Comparison of ENCODE assay signal across 23 cellular contexts in genomic region chr5:147713550-147714295, GRCh38.
DNase-seq lines count a peak whose midpoint lies in the region; ATAC-seq and TF ChIP-seq lines count a peak whose summit lies in the region.
"Had no signal": no experiment of that assay in that cellular context is flagged by ENCODE, and none has a peak within 500 bp of the region (broad histone marks: within the 10 kb centered on the region; RNA-seq: fewer than 3 reads in every experiment).

No MANE protein-coding gene starts in this region.

- H3K36me3 ChIP-seq in PC-3 (ENCODE audit: low read depth, low read length) (no peaks in the 10 kb centered on the region), OCI-LY7 (ENCODE audit: insufficient read depth, low read length) (no peaks in the 10 kb centered on the region)
- H3K36me3 ChIP-seq: left ventricle myocardium inferior, stomach, tibial artery had no signal

- peaks cover 12% of the 10 kb centered on the region for H3K4me1 ChIP-seq in PC-3 (ENCODE audit: insufficient read depth, low read length)
- H3K4me1 ChIP-seq in OCI-LY7 (ENCODE audit: insufficient read depth, low read length, poor library complexity, severe bottlenecking), result no peaks in the 10 kb centered on the region
- H3K4me1 ChIP-seq: left ventricle myocardium inferior, tibial artery had no signal

- no peaks in the 10 kb centered on the region for H3K79me2 ChIP-seq in PC-3 (ENCODE audit: low read length)
- no peaks in the 10 kb centered on the region for H3K79me2 ChIP-seq in OCI-LY7 (ENCODE audit: insufficient read depth, low read depth, low read length)

- H3K27me3 Mint-ChIP-seq in activated T-cell treated with anti-CD3 and anti-CD28 coated beads, Interleukin-2, amount 50 U/mL, for 72 hours (ENCODE audit: low read depth), result no peaks in the 10 kb centered on the region
- H3K27me3 Mint-ChIP-seq: activated naive CD8-positive, alpha-beta T cell treated with anti-CD3 and anti-CD28 coated beads, Interleukin-2, amount 10 ng/mL, durations not matched to agents 7 days and 5 days had no signal

- CTCF ChIA-PET in PC-3 (lab: Charles Lee) (no interaction called here), OCI-LY7 (lab: Charles Lee; ENCODE audit: unreplicated experiment) (no interaction called here)

- BruUV-seq in PC-3 (replicated peaks; lab: Mats Ljungman, UMichigan), result no TSS peak
- BruUV-seq in OCI-LY7 (replicated peaks; lab: Mats Ljungman, UMichigan), result no TSS peak

- H3F3A ChIP-seq in PC-3 (ENCODE audit: low read length, unreplicated experiment), result no peaks in the 10 kb centered on the region

- no peaks in the 10 kb centered on the region for H3K36me3 Mint-ChIP-seq in activated T-cell treated with anti-CD3 and anti-CD28 coated beads, Interleukin-2, amount 50 U/mL, for 72 hours (ENCODE audit: insufficient read depth in 2 of 2)
- H3K36me3 Mint-ChIP-seq: activated naive CD8-positive, alpha-beta T cell treated with anti-CD3 and anti-CD28 coated beads, Interleukin-2, amount 10 ng/mL, durations not matched to agents 7 days and 5 days had no signal

- no peaks in the 10 kb centered on the region for H3K9me3 ChIP-seq in PC-3 (ENCODE audit: low read length)
- H3K9me3 ChIP-seq in OCI-LY7 (ENCODE audit: low read length), result no peaks in the 10 kb centered on the region
- H3K9me3 ChIP-seq: left ventricle myocardium inferior, stomach, tibial artery had no signal

- peak overlapping the region in 1 of 2 donors; percentile 5 for H3K4me3 Mint-ChIP-seq in activated T-cell treated with anti-CD3 and anti-CD28 coated beads, Interleukin-2, amount 50 U/mL, for 72 hours
- H3K4me3 Mint-ChIP-seq: activated naive CD8-positive, alpha-beta T cell treated with anti-CD3 and anti-CD28 coated beads, Interleukin-2, amount 10 ng/mL, durations not matched to agents 7 days and 5 days; T-helper 1 cell treated with Interleukin-12 subunit alpha and Interleukin-12 subunit beta and Interleukin-4 antibody, amounts not matched to agents 30 μg/mL and 1 μg/mL, for 36 hours had no signal

- TF ChIP-seq CTCF in PC-3 (conservative IDR thresholded peaks at IDR 0.05; ENCODE audit: low read depth, low read length) (no peak), OCI-LY7 (conservative IDR thresholded peaks at IDR 0.05; ENCODE audit: low read length) (no peak)

- no peaks in the 10 kb centered on the region for H3K4me1 Mint-ChIP-seq in activated T-cell treated with anti-CD3 and anti-CD28 coated beads, Interleukin-2, amount 50 U/mL, for 72 hours (ENCODE audit: low read depth)
- H3K4me1 Mint-ChIP-seq: activated naive CD8-positive, alpha-beta T cell treated with anti-CD3 and anti-CD28 coated beads, Interleukin-2, amount 10 ng/mL, durations not matched to agents 7 days and 5 days had no signal

- POLR2A ChIA-PET in PC-3 (lab: Charles Lee; ENCODE audit: unreplicated experiment) (interaction anchor here (0.6 kb wide), 1 partner anchor 28 kb away, joined by 3 read pairs; no protein-coding TSS in a partner anchor), OCI-LY7 (lab: Charles Lee) (interaction anchor here (0.8 kb wide), 2 partner anchors 69 to 105 kb away, joined by 3 to 4 read pairs; partner anchors contain the start of gene JAKMIP2)

- H4K20me1 ChIP-seq in PC-3 (ENCODE audit: low read length), result no peaks in the 10 kb centered on the region
- no peaks in the 10 kb centered on the region for H4K20me1 ChIP-seq in OCI-LY7 (ENCODE audit: insufficient read depth, low read length)

- H3K27ac ChIP-seq in PC-3 (ENCODE audit: low read length) (no peak overlapping the region), OCI-LY7 (ENCODE audit: low read depth, low read length, poor library complexity, severe bottlenecking) (no peak overlapping the region)
- H3K27ac ChIP-seq: left ventricle myocardium inferior, skin epidermis, tibial artery had no signal

- H3K4me2 ChIP-seq in PC-3 (ENCODE audit: low read length) (peak overlapping the region; percentile 50), OCI-LY7 (ENCODE audit: low read length) (no peak overlapping the region)

- peak overlapping the region; percentile 2 for H3K27ac Mint-ChIP-seq in activated T-cell treated with anti-CD3 and anti-CD28 coated beads, Interleukin-2, amount 50 U/mL, for 72 hours
- H3K27ac Mint-ChIP-seq: activated naive CD8-positive, alpha-beta T cell treated with anti-CD3 and anti-CD28 coated beads, Interleukin-2, amount 10 ng/mL, durations not matched to agents 7 days and 5 days; T-helper 1 cell treated with Interleukin-12 subunit alpha and Interleukin-12 subunit beta and Interleukin-4 antibody, amounts not matched to agents 30 μg/mL and 1 μg/mL, for 36 hours had no signal

- no peaks in the 10 kb centered on the region for H3K9me3 Mint-ChIP-seq in activated T-cell treated with anti-CD3 and anti-CD28 coated beads, Interleukin-2, amount 50 U/mL, for 72 hours
- H3K9me3 Mint-ChIP-seq: activated naive CD8-positive, alpha-beta T cell treated with anti-CD3 and anti-CD28 coated beads, Interleukin-2, amount 10 ng/mL, durations not matched to agents 7 days and 5 days; T-helper 1 cell treated with Interleukin-12 subunit alpha and Interleukin-12 subunit beta and Interleukin-4 antibody, amounts not matched to agents 30 μg/mL and 1 μg/mL, for 36 hours had no signal

- no peak overlapping the region for H3K9ac ChIP-seq in PC-3 (ENCODE audit: low read length)

- H3K9me2 ChIP-seq in PC-3 (replicated peaks; ENCODE audit: low read length), result no peaks in the 10 kb centered on the region
- H3K9me2 ChIP-seq in OCI-LY7 (ENCODE audit: insufficient read depth, low read length), result no peaks in the 10 kb centered on the region

- DNase-seq in activated T-cell treated with anti-CD3 and anti-CD28 coated beads, Interleukin-2, amount 50 U/mL, for 72 hours, result no peak
- DNase-seq in activated T-cell treated with anti-CD3 and anti-CD28 coated beads, Interleukin-2, amount 50 U/mL, for 1 hour, result no peak
- peak; percentile 52 for DNase-seq in PC-3
- peak; percentile 4 for DNase-seq in fibroblast of peridontal ligament (ENCODE audit: extremely low read depth)
- no peak for DNase-seq in skeletal muscle cell (ENCODE audit: low read depth)
- DNase-seq in NCI-H1092 treated with DMSO at 0.1 percent for 48 hours (lab: John Stamatoyannopoulos, UW), result no peak
- DNase-seq in OCI-LY7 (ENCODE audit: low spot score), result no peak
- DNase-seq: activated gamma-delta T cell; activated naive CD8-positive, alpha-beta T cell treated with anti-CD3 and anti-CD28 coated beads, Interleukin-2, amount 10 ng/mL, durations not matched to agents 7 days and 5 days; AML-193; COR-L47; DMS79; hypothalamus; Kasumi-1; left ventricle myocardium inferior; NCI-H1694 treated with DMSO at 0.1 percent for 48 hours; NCI-H2227 treated with DMSO at 0.1 percent for 48 hours; NCI-H69; stomach; tibial artery had no signal

- H2AFZ ChIP-seq in PC-3 (ENCODE audit: low read length) (peak overlapping the region; percentile 1; the same call in 1 of the 2 replicates), OCI-LY7 (ENCODE audit: low read length) (no peak overlapping the region)

- ATAC-seq in activated T-cell treated with anti-CD3 and anti-CD28 coated beads, Interleukin-2, amount 50 U/mL, for 72 hours (replicated peaks in 1 of 2), result no peak
- peak; percentile 99 for ATAC-seq in PC-3
- ATAC-seq in HG03095 (IDR thresholded peaks at IDR 0.05; ENCODE audit: unreplicated experiment), result no peak

- no peaks in the 10 kb centered on the region for H3K27me3 ChIP-seq in PC-3 (ENCODE audit: low read length)
- H3K27me3 ChIP-seq: stomach, tibial artery had no signal

- H3K4me3 ChIP-seq in PC-3 (ENCODE audit: low read length) (peak overlapping the region; percentile 15; the same call in 1 of the 2 replicates), skeletal muscle cell (ENCODE audit: low read depth, low read length) (peak overlapping the region; percentile 2), OCI-LY7 (ENCODE audit: low read depth, low read length, poor library complexity, severe bottlenecking) (no peak overlapping the region)
- H3K4me3 ChIP-seq: left ventricle myocardium inferior, skin epidermis, tibial artery had no signal

- intact Hi-C loops in PC-3 (cut with micrococcal nuclease) (no loop called here), OCI-LY7 (cut with micrococcal nuclease; ENCODE audit: unreplicated experiment) (no loop called here)

Comparison
In these comparisons a context has a peak if more than half of its experiments do, and no peak if none do; other contexts are left out.
1. DNase-seq: peak in PC-3 (single experiment) and fibroblast of peridontal ligament (single experiment); none in activated T-cell treated with anti-CD3 and anti-CD28 coated beads, Interleukin-2, amount 50 U/mL, for 72 hours (0 of 2), activated T-cell treated with anti-CD3 and anti-CD28 coated beads, Interleukin-2, amount 50 U/mL, for 1 hour (single experiment), skeletal muscle cell (single experiment), NCI-H1092 treated with DMSO at 0.1 percent for 48 hours (single experiment) and OCI-LY7 (single experiment).